9 cellular contexts compared by ENCODE assay signal in the genomic region with DNA sequence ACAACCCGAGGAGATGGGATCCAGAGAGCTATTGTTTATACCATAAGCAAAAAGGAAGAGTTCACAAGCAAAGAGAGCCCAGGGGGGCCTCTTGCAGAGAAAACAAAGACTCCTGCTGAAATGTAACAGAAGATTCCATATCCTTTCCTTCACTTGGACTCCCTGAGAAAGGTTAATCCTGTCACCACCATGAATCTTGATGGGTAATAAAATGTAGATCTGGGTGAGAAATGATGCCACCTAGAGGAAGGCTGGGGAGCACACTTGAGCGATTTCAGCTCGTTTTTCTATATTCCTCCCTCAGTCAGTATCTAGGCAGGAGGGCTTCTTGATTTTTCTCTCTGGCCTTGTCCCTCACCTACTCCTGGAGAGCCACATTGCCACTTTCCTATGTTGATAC. TPM values are rescaled to one million over a fixed set of nuclear protein-coding genes. Genes with fewer than 3 reads are reported as not detected.
DNase-seq lines count a peak whose midpoint lies in the region; ATAC-seq, FAIRE-seq and TF ChIP-seq lines count a peak whose summit lies in the region.
"Had no signal": no experiment of that assay in that cellular context is flagged by ENCODE, and none has a peak within 500 bp of the region (broad histone marks: within the 10 kb centered on the region; RNA-seq: fewer than 3 reads in every experiment).

No MANE protein-coding gene starts in this region.

- DNase-seq in Ammon's horn (ENCODE audit: low spot score), result peak; percentile 2
- no peak for DNase-seq in GM19239 (ENCODE audit: insufficient read length, low spot score)
- peak in 1 of 2 experiments; percentile 4 for DNase-seq in PC-9
- peak; percentile 3 for DNase-seq in glomerular visceral epithelial cell (ENCODE audit: extremely low spot score)
- DNase-seq in GOT3 (lab: John Stamatoyannopoulos, UW), result no peak
- DNase-seq in stimulated activated CD4-positive, alpha-beta T cell treated with anti-CD3 and anti-CD28 coated beads, Interleukin-2, amount 100 ng/mL, for 48 hours, result no peak
- no peak for DNase-seq in gastrocnemius medialis

- no peak for ATAC-seq in HG03280 (IDR thresholded peaks at IDR 0.05; ENCODE audit: unreplicated experiment)
- no peak for ATAC-seq in gastrocnemius medialis

- no TSS peak for BruUV-seq in PC-9 (replicated peaks; lab: Mats Ljungman, UMichigan)

- POLR2A ChIA-PET in PC-9 (lab: Charles Lee; ENCODE audit: unreplicated experiment), result interaction anchor here (0.5 to 0.6 kb wide), 2 partner anchors 367 to 894 kb away, joined by 3 to 9 read pairs; no protein-coding TSS in a partner anchor

- no peak overlapping the region for H2AFZ ChIP-seq in PC-9

- TF ChIP-seq CTCF in PC-9 (conservative IDR thresholded peaks at IDR 0.05) (peak; percentile 71), gastrocnemius medialis (IDR thresholded peaks at IDR 0.05 in 4 of 5, conservative IDR thresholded peaks at IDR 0.05 in 1 of 5) (peak in 2 of 5 experiments; percentile 13 to 46)

- no peaks in the 10 kb centered on the region for H3K79me2 ChIP-seq in PC-9 (ENCODE audit: low read depth)

- no peaks in the 10 kb centered on the region for H4K20me1 ChIP-seq in PC-9 (ENCODE audit: insufficient read depth)

- H3K9me3 ChIP-seq in PC-9 (ENCODE audit: insufficient read depth, low read depth) (no peaks in the 10 kb centered on the region), gastrocnemius medialis (no peaks in the 10 kb centered on the region)
- H3K9me3 ChIP-seq: thoracic aorta had no signal

- no peaks in the 10 kb centered on the region for H3K27me3 ChIP-seq in PC-9 (ENCODE audit: insufficient read depth, low read depth)
- peaks cover 0 to 3% (median 0%) of the 10 kb centered on the region in 3 donors for H3K27me3 ChIP-seq in gastrocnemius medialis

- in situ Hi-C loops in gastrocnemius medialis (cut with MboI; ENCODE audit: low sequenced_read_pairs in 4 of 4), result loop anchor here in 2 of 4 donors (10.0 to 25.0 kb wide), 2 partner anchors 148 to 150 kb away; a partner anchor contains a TSS

- FAIRE-seq in GM19239 (lab: Jason Lieb, UNC), result peak; percentile 78

- H3K36me3 ChIP-seq in PC-9 (ENCODE audit: low read depth), result no peaks in the 10 kb centered on the region
- H3K36me3 ChIP-seq in gastrocnemius medialis, result no peaks in the 10 kb centered on the region
- H3K36me3 ChIP-seq: thoracic aorta had no signal

- no peak for TF ChIP-seq POLR2A in gastrocnemius medialis (IDR thresholded peaks at IDR 0.05)

- no peaks in the 10 kb centered on the region for H3F3A ChIP-seq in PC-9 (ENCODE audit: insufficient read depth, low read depth)

- no peak overlapping the region for H3K27ac ChIP-seq in PC-9
- H3K27ac ChIP-seq in gastrocnemius medialis, result no peak overlapping the region
- H3K27ac ChIP-seq: thoracic aorta had no signal

- no peak overlapping the region for H3K4me2 ChIP-seq in PC-9

- H3K4me1 ChIP-seq in PC-9 (replicated peaks; ENCODE audit: insufficient read depth), result no peaks in the 10 kb centered on the region
- no peaks in the 10 kb centered on the region for H3K4me1 ChIP-seq in gastrocnemius medialis

- intact Hi-C loops in PC-9 (cut with micrococcal nuclease; ENCODE audit: unreplicated experiment) (loop anchor here (5.0 to 10.0 kb wide), 2 partner anchors 510 to 933 kb away; no protein-coding TSS in a partner anchor), gastrocnemius medialis (cut with DNase I; ENCODE audit: low total_unique reads) (no loop called here)

- CTCF ChIA-PET in PC-9 (lab: Charles Lee), result interaction anchor here (0.5 to 1.8 kb wide), 4 partner anchors 77 to 1212 kb away, joined by 3 to 9 read pairs (median 7); no protein-coding TSS in a partner anchor

- no peaks in the 10 kb centered on the region for H3K9me2 ChIP-seq in PC-9 (ENCODE audit: insufficient read depth)

- no peak overlapping the region for H3K4me3 ChIP-seq in PC-9
- no peak overlapping the region for H3K4me3 ChIP-seq in gastrocnemius medialis
- H3K4me3 ChIP-seq: thoracic aorta had no signal

RNA-seq across cellular contexts. Expression of a gene that starts 10.2 kb away (rescaled TPM):
- total RNA-seq in PC-9 (2021) (0.90 and 1.4 TPM in 2 replicates), gastrocnemius medialis (1 to 10 TPM in 2 of 4 donors, under 1 TPM in 2; 0.27 to 2.3 (median 1.2) TPM)

Comparison
In these comparisons a context has a peak if more than half of its experiments do, and no peak if none do; other contexts are left out.
1. DNase-seq: peak in Ammon's horn (single experiment) and glomerular visceral epithelial cell (single experiment); none in GM19239 (single experiment), GOT3 (single experiment), stimulated activated CD4-positive, alpha-beta T cell treated with anti-CD3 and anti-CD28 coated beads, Interleukin-2, amount 100 ng/mL, for 48 hours (0 of 2) and gastrocnemius medialis (0 of 2).